ENCODE assay signal across 17 cellular contexts in the genomic region with DNA sequence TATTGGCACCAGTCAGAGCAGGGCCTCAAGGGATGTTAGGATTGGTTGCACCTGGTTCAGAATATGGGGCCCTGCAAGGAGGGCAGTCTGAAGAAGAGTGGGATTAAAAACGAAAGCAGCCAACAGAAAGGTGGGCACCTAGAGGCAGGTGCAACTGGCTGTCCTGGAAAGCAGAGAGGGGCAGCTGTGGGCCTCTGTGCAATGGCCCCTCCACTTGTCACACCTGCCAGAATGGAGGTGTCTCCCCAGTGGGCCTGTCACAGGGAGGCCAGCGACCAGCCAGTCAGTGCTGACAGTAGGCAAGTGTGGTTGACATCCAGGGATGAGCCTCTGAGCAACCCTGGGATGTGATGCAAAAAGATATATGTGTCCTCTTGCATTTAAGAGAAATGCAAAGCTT. TPM values are rescaled to one million over a fixed set of nuclear protein-coding genes. Genes with fewer than 3 reads are reported as not detected.
DNase-seq lines count a peak whose midpoint lies in the region; ATAC-seq and TF ChIP-seq lines count a peak whose summit lies in the region.
"Had no signal": no experiment of that assay in that cellular context is flagged by ENCODE, and none has a peak within 500 bp of the region (broad histone marks: within the 10 kb centered on the region; RNA-seq: fewer than 3 reads in every experiment).

No MANE protein-coding gene starts in this region.

- H3K4me3 ChIP-seq in neutrophil (ENCODE audit: low read depth in 1 of 2, low read length in 1 of 2): no peak overlapping the region
- H3K4me3 ChIP-seq: MG63, thoracic aorta had no signal

- no peaks in the 10 kb centered on the region for H3K9me3 Mint-ChIP-seq in activated T-cell treated with anti-CD3 and anti-CD28 coated beads, Interleukin-2, amount 50 U/mL, for 4 hours
- H3K9me3 Mint-ChIP-seq in activated T-helper 17 cell treated with anti-CD3 and anti-CD28 coated beads, Interleukin-2, amount 50 U/mL, for 72 hours: no peaks in the 10 kb centered on the region
- H3K9me3 Mint-ChIP-seq: activated T-helper 2 cell treated with anti-CD3 and anti-CD28 coated beads, Interferon-gamma antibody, Interleukin-2, Interleukin-4, amounts not matched to agents 10 μg/mL and 5 μg/mL and 100 μg/mL, durations not matched to agents 14 hours and 24 hours and 36 hours had no signal

- H3K27ac Mint-ChIP-seq in activated T-helper 17 cell treated with anti-CD3 and anti-CD28 coated beads, Interleukin-2, amount 50 U/mL, for 72 hours: peak overlapping the region; percentile 86

- peaks cover 94% of the 10 kb centered on the region for H3K4me1 Mint-ChIP-seq in activated T-cell treated with anti-CD3 and anti-CD28 coated beads, Interleukin-2, amount 50 U/mL, for 4 hours (ENCODE audit: low read depth)
- peaks cover 80% of the 10 kb centered on the region for H3K4me1 Mint-ChIP-seq in activated T-helper 17 cell treated with anti-CD3 and anti-CD28 coated beads, Interleukin-2, amount 50 U/mL, for 72 hours

- no peak for ATAC-seq in activated T-cell treated with anti-CD3 and anti-CD28 coated beads, Interleukin-2, amount 50 U/mL, for 4 hours
- no peak for ATAC-seq in activated T-helper 17 cell treated with anti-CD3 and anti-CD28 coated beads, Interleukin-2, amount 50 U/mL, for 72 hours (replicated peaks)
- ATAC-seq in GM18868 (IDR thresholded peaks at IDR 0.05; ENCODE audit: unreplicated experiment): no peak
- ATAC-seq: left lobe of liver had no signal

- H3K27me3 ChIP-seq in neutrophil: no peaks in the 10 kb centered on the region
- H3K27me3 ChIP-seq: MG63 had no signal

- H3K4me1 ChIP-seq in neutrophil (ENCODE audit: control insufficient read depth in 1 of 2, insufficient read depth in 1 of 2, low read depth in 1 of 2, low read length in 1 of 2): peaks cover 39 to 68% of the 10 kb centered on the region in 2 experiments

- no peaks in the 10 kb centered on the region for H3K27me3 Mint-ChIP-seq in activated T-cell treated with anti-CD3 and anti-CD28 coated beads, Interleukin-2, amount 50 U/mL, for 4 hours (ENCODE audit: low read depth)
- no peaks in the 10 kb centered on the region for H3K27me3 Mint-ChIP-seq in activated T-helper 17 cell treated with anti-CD3 and anti-CD28 coated beads, Interleukin-2, amount 50 U/mL, for 72 hours

- H3K36me3 Mint-ChIP-seq in activated T-cell treated with anti-CD3 and anti-CD28 coated beads, Interleukin-2, amount 50 U/mL, for 4 hours (ENCODE audit: insufficient read depth): no peaks in the 10 kb centered on the region
- H3K36me3 Mint-ChIP-seq in activated T-helper 17 cell treated with anti-CD3 and anti-CD28 coated beads, Interleukin-2, amount 50 U/mL, for 72 hours (ENCODE audit: low read depth): no peaks in the 10 kb centered on the region

- H3K9me3 ChIP-seq in KOPT-K1 (ENCODE audit: insufficient read depth, low read length, poor library complexity, severe bottlenecking): no peaks in the 10 kb centered on the region
- H3K9me3 ChIP-seq in neutrophil: no peaks in the 10 kb centered on the region
- H3K9me3 ChIP-seq: MG63, thoracic aorta had no signal

- peak; percentile 15 for DNase-seq in activated T-cell treated with anti-CD3 and anti-CD28 coated beads, Interleukin-2, amount 50 U/mL, for 1 hour
- DNase-seq in activated T-cell treated with anti-CD3 and anti-CD28 coated beads, Interleukin-2, amount 50 U/mL, for 4 hours: no peak
- no peak for DNase-seq in cortex of kidney (lab: John Stamatoyannopoulos, UW)
- no peak for DNase-seq in DMS79 (lab: John Stamatoyannopoulos, UW)
- DNase-seq: activated CD4-positive, alpha-beta T cell treated with anti-CD3 and anti-CD28 coated beads for 48 hours; aorta; glutamatergic neuron; IMR-90; MG63; NCI-H345 had no signal

- no peak for TF ChIP-seq CTCF in neutrophil (IDR thresholded peaks at IDR 0.05)

- H3K36me3 ChIP-seq in KOPT-K1 (ENCODE audit: insufficient read depth, low read length) (no peaks in the 10 kb centered on the region), neutrophil (no peaks in the 10 kb centered on the region)
- H3K36me3 ChIP-seq: MG63, thoracic aorta had no signal

- H3K27ac ChIP-seq in KOPT-K1 (ENCODE audit: low read depth, low read length, poor library complexity, severe bottlenecking) (peak overlapping the region; percentile 33), neutrophil (peak overlapping the region; percentile 71)
- H3K27ac ChIP-seq: thoracic aorta had no signal

- no peak overlapping the region for H3K4me3 Mint-ChIP-seq in activated T-cell treated with anti-CD3 and anti-CD28 coated beads, Interleukin-2, amount 50 U/mL, for 4 hours
- H3K4me3 Mint-ChIP-seq in activated T-helper 17 cell treated with anti-CD3 and anti-CD28 coated beads, Interleukin-2, amount 50 U/mL, for 72 hours: peak overlapping the region; percentile 52

RNA-seq across cellular contexts. Expression of gene INPP4A, which starts 37.7 kb away (rescaled TPM):
- 10 to 100 TPM; 17.3 to 24.0 (median 17.3) TPM for total RNA-seq in activated T-cell treated with anti-CD3 and anti-CD28 coated beads, Interleukin-2, amount 50 U/mL, for 4 hours
- total RNA-seq in activated T-helper 17 cell treated with anti-CD3 and anti-CD28 coated beads, Interleukin-2, amount 50 U/mL, for 72 hours: 10 to 100 TPM; 66.4 to 74.8 TPM
